In the genomic region with DNA sequence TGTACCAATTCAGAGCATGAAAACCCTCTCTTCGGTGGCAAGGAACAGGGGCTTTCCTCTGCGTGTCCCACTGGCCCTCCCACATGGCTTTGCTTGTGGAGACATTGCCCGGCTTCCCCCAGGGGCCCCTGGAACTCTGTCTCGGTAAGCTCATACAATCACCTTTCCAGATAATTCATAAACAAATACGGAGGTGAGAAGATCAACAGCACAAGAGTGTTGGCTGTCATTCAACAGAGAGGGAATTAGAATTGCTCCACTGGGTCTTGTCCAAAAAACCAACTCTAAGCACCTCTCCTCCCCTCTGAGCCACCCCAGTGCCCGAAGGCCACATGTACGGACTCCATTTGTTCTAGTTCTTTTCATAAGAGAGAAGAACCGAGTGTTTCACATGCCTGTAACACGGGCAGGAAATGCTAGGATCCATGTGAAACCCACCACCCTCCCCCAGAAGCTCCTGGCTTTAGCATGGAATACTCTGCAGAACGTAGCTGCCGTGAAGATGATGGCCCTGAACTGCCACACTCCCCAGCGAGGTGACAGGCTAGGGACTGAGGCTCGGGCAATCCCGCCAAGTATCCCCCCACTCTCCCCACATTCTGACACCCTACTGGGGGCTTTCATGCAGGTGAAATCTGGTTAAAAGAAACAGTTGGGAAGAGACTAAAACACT, we compare ENCODE assay signal across 22 cellular contexts. TPM values are rescaled to one million over a fixed set of nuclear protein-coding genes. Genes with fewer than 3 reads are reported as not detected.
"Had no signal": no experiment of that assay in that cellular context is flagged by ENCODE, and none has a peak within 500 bp of the region (broad histone marks: within the 10 kb centered on the region; RNA-seq: fewer than 3 reads in every experiment).

No MANE protein-coding gene starts in this region.

- H3K9me3 Mint-ChIP-seq: activated CD4-positive, alpha-beta T cell treated with anti-CD3 and anti-CD28 coated beads, Interleukin-2, amount 10 ng/mL, durations not matched to agents 24 days and 14 days; activated naive CD8-positive, alpha-beta T cell treated with anti-CD3 and anti-CD28 coated beads, Interleukin-2, amount 10 ng/mL, durations not matched to agents 7 days and 5 days had no signal

- H3K27ac Mint-ChIP-seq: activated CD4-positive, alpha-beta T cell treated with anti-CD3 and anti-CD28 coated beads, Interleukin-2, amount 10 ng/mL, durations not matched to agents 24 days and 14 days; activated naive CD8-positive, alpha-beta T cell treated with anti-CD3 and anti-CD28 coated beads, Interleukin-2, amount 10 ng/mL, durations not matched to agents 7 days and 5 days; T-helper 17 cell; WTC11 had no signal

- H3K36me3 ChIP-seq: breast epithelium had no signal

- DNase-seq: activated CD4-positive, alpha-beta T cell treated with anti-CD3 and anti-CD28 coated beads for 1 hour; activated CD4-positive, alpha-beta T cell treated with anti-CD3 and anti-CD28 coated beads, Interleukin-2, amount 10 ng/mL, durations not matched to agents 24 days and 14 days; activated CD4-positive, alpha-beta T cell treated with anti-CD3 and anti-CD28 coated beads, Interleukin-2, amount 50 U/mL, for 48 hours; activated naive CD4-positive, alpha-beta T cell treated with anti-CD3 and anti-CD28 coated beads, Interleukin-2, amount 50 U/mL, for 16 hours; activated naive CD8-positive, alpha-beta T cell treated with anti-CD3 and anti-CD28 coated beads, Interleukin-2, amount 10 ng/mL, durations not matched to agents 7 days and 5 days; activated T-cell treated with anti-CD3 and anti-CD28 coated beads, Interleukin-2, amount 50 U/mL, for 1 hour; aorta; caudate nucleus; IMR-90; Kasumi-1; KBM-7; NCI-H1417; NCI-H1930; NCI-H345; NCI-H510A; NCI-H69; SIG-M5; T-helper 17 cell; T-helper 9 cell had no signal

- H3K4me1 Mint-ChIP-seq: activated CD4-positive, alpha-beta T cell treated with anti-CD3 and anti-CD28 coated beads, Interleukin-2, amount 10 ng/mL, durations not matched to agents 24 days and 14 days; activated naive CD8-positive, alpha-beta T cell treated with anti-CD3 and anti-CD28 coated beads, Interleukin-2, amount 10 ng/mL, durations not matched to agents 7 days and 5 days; WTC11 had no signal

- H3K4me3 Mint-ChIP-seq: activated CD4-positive, alpha-beta T cell treated with anti-CD3 and anti-CD28 coated beads, Interleukin-2, amount 10 ng/mL, durations not matched to agents 24 days and 14 days; activated naive CD8-positive, alpha-beta T cell treated with anti-CD3 and anti-CD28 coated beads, Interleukin-2, amount 10 ng/mL, durations not matched to agents 7 days and 5 days; T-helper 17 cell; WTC11 had no signal

- H3K9me3 ChIP-seq: breast epithelium had no signal

- H3K4me3 ChIP-seq: breast epithelium had no signal

- H3K36me3 Mint-ChIP-seq: activated naive CD8-positive, alpha-beta T cell treated with anti-CD3 and anti-CD28 coated beads, Interleukin-2, amount 10 ng/mL, durations not matched to agents 7 days and 5 days; WTC11 had no signal

- ATAC-seq: T-helper 17 cell, WTC11 had no signal

- H3K27me3 ChIP-seq: breast epithelium had no signal

RNA-seq across cellular contexts. Expression of a gene that starts 24.6 kb away (rescaled TPM):
- total RNA-seq: activated naive CD8-positive, alpha-beta T cell treated with anti-CD3 and anti-CD28 coated beads, Interleukin-2, amount 10 ng/mL, durations not matched to agents 7 days and 5 days; OCI-LY7 had no signal
